1 cellular context compared by ENCODE assay signal in genomic region chr9:75051285-75051684, GRCh38.
TF ChIP-seq lines count a peak whose summit lies in the region.

No MANE protein-coding gene starts in this region.

TF ChIP-seq in K562, 482 proteins besides CTCF, POLR2A, EP300 and RAD21 (continued from another document):
- TF ChIP-seq ZNF592 (IDR thresholded peaks at IDR 0.05) (no peak), ARID3A (IDR thresholded peaks at IDR 0.05; ENCODE audit: borderline replicate concordance, low read depth, low read length) (peak; percentile 76; the same call in 1 of the 2 replicates), ZKSCAN1 (IDR thresholded peaks at IDR 0.05; ENCODE audit: low read depth, low read length) (no peak), RBM14 (IDR thresholded peaks at IDR 0.05; ENCODE audit: borderline replicate concordance, insufficient read depth, low read depth, low read length) (no peak), RBM15 (IDR thresholded peaks at IDR 0.05; ENCODE audit: insufficient read depth, low read length) (no peak), RCOR1 (IDR thresholded peaks at IDR 0.05; ENCODE audit: borderline replicate concordance in 1 of 2, low read depth in 2 of 2, low read length in 2 of 2) (peak in 1 of 2 experiments; percentile 46; a peak in 1 of 4 replicates), TAF1 (IDR thresholded peaks at IDR 0.05; ENCODE audit: control insufficient read depth, extremely low read depth, insufficient read depth, low read length, severe bottlenecking) (no peak), XRCC5 (IDR thresholded peaks at IDR 0.05; ENCODE audit: low read depth, low read length) (no peak), ETV5 (CRISPR knock-in tag; IDR thresholded peaks at IDR 0.05; ENCODE audit: low read depth) (no peak), ZSCAN32 (CRISPR knock-in tag; IDR thresholded peaks at IDR 0.05) (no peak), DPF2 (IDR thresholded peaks at IDR 0.05) (peak; percentile 61; the same call in 1 of the 2 replicates), SIN3B (IDR thresholded peaks at IDR 0.05; ENCODE audit: low read depth) (no peak), LCOR (CRISPR knock-in tag; IDR thresholded peaks at IDR 0.05) (no peak), HDAC1 (IDR thresholded peaks at IDR 0.05) (0 out of 4 replicates have a peak, but pooled peaks of 1 of the 2 experiments have one; percentile 20), YBX1 (IDR thresholded peaks at IDR 0.05) (no peak), NR2F6 (CRISPR knock-in tag; IDR thresholded peaks at IDR 0.05) (no peak), POLR2AphosphoS5 (IDR thresholded peaks at IDR 0.05; ENCODE audit: control insufficient read depth, insufficient read depth, low read depth, low read length) (0 out of 2 replicates have a peak, but pooled peaks have one; percentile 29), TEAD4 (IDR thresholded peaks at IDR 0.05; ENCODE audit: low read length) (peak; percentile 71), TEAD4 (CRISPR knock-in tag; IDR thresholded peaks at IDR 0.05; ENCODE audit: borderline replicate concordance) (no peak), TAF7 (tag; IDR thresholded peaks at IDR 0.05) (no peak), ARID1B (IDR thresholded peaks at IDR 0.05) (peak; percentile 87), CAMTA2 (CRISPR knock-in tag; conservative IDR thresholded peaks at IDR 0.05) (no peak), FOXM1 (IDR thresholded peaks at IDR 0.05; ENCODE audit: low read depth) (peak; percentile 28; the same call in 1 of the 2 replicates), FOXM1 (CRISPR knock-in tag; IDR thresholded peaks at IDR 0.05; ENCODE audit: low read depth) (no peak), SMARCA4 (IDR thresholded peaks at IDR 0.05) (0 out of 2 replicates have a peak, but pooled peaks have one; percentile 55), NFIC (IDR thresholded peaks at IDR 0.05) (0 out of 2 replicates have a peak, but pooled peaks have one; percentile 14), ZNF347 (CRISPR knock-in tag; IDR thresholded peaks at IDR 0.05; ENCODE audit: low read depth) (no peak), CEBPB (tag; IDR thresholded peaks at IDR 0.05) (no peak), CBFA2T3 (IDR thresholded peaks at IDR 0.05) (peak; percentile 88), HDAC2 (IDR thresholded peaks at IDR 0.05) (peak; percentile 68), ZEB2 (IDR thresholded peaks at IDR 0.05) (peak; percentile 55; the same call in 1 of the 2 replicates), KDM1A (IDR thresholded peaks at IDR 0.05) (peak; percentile 75 to 78), PHTF2 (CRISPR knock-in tag; IDR thresholded peaks at IDR 0.05) (no peak), EP400 (IDR thresholded peaks at IDR 0.05) (no peak), TRIM24 (IDR thresholded peaks at IDR 0.05) (0 out of 4 replicates have a peak, but pooled peaks of 1 of the 2 experiments have one; percentile 21), PML (IDR thresholded peaks at IDR 0.05; ENCODE audit: low read length) (no peak), ZBED1 (IDR thresholded peaks at IDR 0.05) (no peak)
- TF ChIP-seq, protein P1, sequence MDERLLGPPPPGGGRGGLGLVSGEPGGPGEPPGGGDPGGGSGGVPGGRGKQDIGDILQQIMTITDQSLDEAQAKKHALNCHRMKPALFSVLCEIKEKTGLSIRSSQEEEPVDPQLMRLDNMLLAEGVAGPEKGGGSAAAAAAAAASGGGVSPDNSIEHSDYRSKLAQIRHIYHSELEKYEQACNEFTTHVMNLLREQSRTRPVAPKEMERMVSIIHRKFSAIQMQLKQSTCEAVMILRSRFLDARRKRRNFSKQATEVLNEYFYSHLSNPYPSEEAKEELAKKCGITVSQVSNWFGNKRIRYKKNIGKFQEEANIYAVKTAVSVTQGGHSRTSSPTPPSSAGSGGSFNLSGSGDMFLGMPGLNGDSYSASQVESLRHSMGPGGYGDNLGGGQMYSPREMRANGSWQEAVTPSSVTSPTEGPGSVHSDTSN (CRISPR knock-in tag; IDR thresholded peaks at IDR 0.05; ENCODE audit: low read depth), result no peak
- TF ChIP-seq, protein P1 (tag; conservative IDR thresholded peaks at IDR 0.05; ENCODE audit: low read depth), result no peak
- TF ChIP-seq, protein P2, sequence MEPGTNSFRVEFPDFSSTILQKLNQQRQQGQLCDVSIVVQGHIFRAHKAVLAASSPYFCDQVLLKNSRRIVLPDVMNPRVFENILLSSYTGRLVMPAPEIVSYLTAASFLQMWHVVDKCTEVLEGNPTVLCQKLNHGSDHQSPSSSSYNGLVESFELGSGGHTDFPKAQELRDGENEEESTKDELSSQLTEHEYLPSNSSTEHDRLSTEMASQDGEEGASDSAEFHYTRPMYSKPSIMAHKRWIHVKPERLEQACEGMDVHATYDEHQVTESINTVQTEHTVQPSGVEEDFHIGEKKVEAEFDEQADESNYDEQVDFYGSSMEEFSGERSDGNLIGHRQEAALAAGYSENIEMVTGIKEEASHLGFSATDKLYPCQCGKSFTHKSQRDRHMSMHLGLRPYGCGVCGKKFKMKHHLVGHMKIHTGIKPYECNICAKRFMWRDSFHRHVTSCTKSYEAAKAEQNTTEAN (CRISPR knock-in tag; IDR thresholded peaks at IDR 0.05), result no peak
